Comparison of ENCODE assay signal across 1 cellular context in the genomic region with DNA sequence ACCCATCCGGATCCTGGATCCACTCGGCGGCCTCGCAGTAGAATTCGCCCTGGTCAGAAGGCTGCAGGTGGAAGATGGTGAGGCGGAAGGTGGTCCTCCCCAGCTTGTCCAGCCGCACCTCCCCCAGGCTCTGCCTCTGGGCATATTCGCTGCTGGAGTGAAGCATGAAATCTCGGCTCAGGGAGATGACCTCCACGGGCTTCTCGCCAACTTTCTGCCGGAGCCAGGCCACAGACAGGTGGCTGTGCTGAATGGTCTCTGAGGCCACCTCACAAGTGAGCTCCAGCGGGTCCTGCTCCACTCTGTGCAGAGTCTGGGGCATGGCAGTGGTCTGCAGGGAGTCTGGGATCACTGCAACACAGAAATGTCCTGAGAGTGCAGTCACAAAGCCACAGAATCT. TPM values are rescaled to one million over a fixed set of nuclear protein-coding genes. Genes with fewer than 3 reads are reported as not detected.
"Had no signal": no experiment of that assay in that cellular context is flagged by ENCODE, and none has a peak within 500 bp of the region (broad histone marks: within the 10 kb centered on the region; RNA-seq: fewer than 3 reads in every experiment).

No MANE protein-coding gene starts in this region.

RNA-seq across cellular contexts. Expression of a gene that starts 53.7 kb away (rescaled TPM):
- polyA plus RNA-seq: immature natural killer cell had no signal
